Comparison of ENCODE assay signal across 15 cellular contexts in genomic region chr18:32086866-32087265, GRCh38. TPM values are rescaled to one million over a fixed set of nuclear protein-coding genes. Genes with fewer than 3 reads are reported as not detected.
DNase-seq lines count a peak whose midpoint lies in the region; ATAC-seq and TF ChIP-seq lines count a peak whose summit lies in the region.
"Had no signal": no experiment of that assay in that cellular context is flagged by ENCODE, and none has a peak within 500 bp of the region (broad histone marks: within the 10 kb centered on the region; RNA-seq: fewer than 3 reads in every experiment).

No MANE protein-coding gene starts in this region.

- H3K27me3 Mint-ChIP-seq in activated CD4-positive, alpha-beta memory T cell treated with anti-CD3 and anti-CD28 coated beads, Interleukin-2, amount 10 ng/mL, durations not matched to agents 7 days and 5 days = peaks cover 2% of the 10 kb centered on the region
- H3K27me3 Mint-ChIP-seq in activated CD4-positive, alpha-beta memory T cell treated with anti-CD3 and anti-CD28 coated beads for 36 hours = no peaks in the 10 kb centered on the region
- H3K27me3 Mint-ChIP-seq in dendritic cell treated with granulocyte-macrophage colony-stimulating factor and Interleukin-4, amounts not matched to agents 40 ng/mL and 50 ng/mL, for 4 days = no peaks in the 10 kb centered on the region

- H3K27ac ChIP-seq in upper lobe of left lung = peak overlapping the region in 3 of 4 donors; percentile 86 to 88 (median 86)
- H3K27ac ChIP-seq: coronary artery had no signal

- peaks cover 13 to 30% (median 17%) of the 10 kb centered on the region in 4 donors for H3K4me1 ChIP-seq in upper lobe of left lung

- DNase-seq in activated CD4-positive, alpha-beta memory T cell treated with anti-CD3 and anti-CD28 coated beads, Interleukin-2, amount 10 ng/mL, durations not matched to agents 7 days and 5 days = no peak
- DNase-seq in activated CD4-positive, alpha-beta memory T cell treated with anti-CD3 and anti-CD28 coated beads for 36 hours = no peak
- DNase-seq in NCI-H226 (peak; percentile 30), upper lobe of left lung (no peak), DMS 273 (lab: John Stamatoyannopoulos, UW; ENCODE audit: unreplicated experiment) (no peak), ureter (ENCODE audit: low spot score) (no peak), NCI-H1048 (lab: John Stamatoyannopoulos, UW) (no peak)
- DNase-seq: activated T-cell treated with anti-CD3 and anti-CD28 coated beads, Interleukin-2, amount 50 U/mL, for 1 hour; adrenal gland; DMS 273 treated with DMSO at 0.1 percent for 48 hours; NCI-H1092; NCI-H2171 treated with DMSO at 0.1 percent for 48 hours; occipital lobe had no signal

- ATAC-seq in upper lobe of left lung (ENCODE audit: low FRiP score in 2 of 2) = no peak

- no peak overlapping the region for H3K4me3 ChIP-seq in upper lobe of left lung
- H3K4me3 ChIP-seq: adrenal gland, coronary artery had no signal

- H3K9me3 Mint-ChIP-seq in activated CD4-positive, alpha-beta memory T cell treated with anti-CD3 and anti-CD28 coated beads, Interleukin-2, amount 10 ng/mL, durations not matched to agents 7 days and 5 days = no peaks in the 10 kb centered on the region
- H3K9me3 Mint-ChIP-seq in activated CD4-positive, alpha-beta memory T cell treated with anti-CD3 and anti-CD28 coated beads for 36 hours = no peaks in the 10 kb centered on the region
- H3K9me3 Mint-ChIP-seq in dendritic cell treated with granulocyte-macrophage colony-stimulating factor and Interleukin-4, amounts not matched to agents 40 ng/mL and 50 ng/mL, for 4 days = no peaks in the 10 kb centered on the region

- CTCF ChIA-PET in activated CD4-positive, alpha-beta memory T cell treated with anti-CD3 and anti-CD28 coated beads, Interleukin-2, amount 10 ng/mL, durations not matched to agents 7 days and 5 days (lab: Charles Lee) = interaction anchor here (0.7 to 5.3 kb wide), 3 partner anchors 15 to 920 kb away, joined by 3 to 36 read pairs (median 30); partner anchors contain the start of gene RNF125
- CTCF ChIA-PET in activated CD4-positive, alpha-beta memory T cell treated with anti-CD3 and anti-CD28 coated beads for 36 hours (lab: Charles Lee) = interaction anchor here (1.2 kb wide), 1 partner anchor 9 kb away, joined by 5 read pairs; no protein-coding TSS in a partner anchor

- H3K27ac Mint-ChIP-seq in activated CD4-positive, alpha-beta memory T cell treated with anti-CD3 and anti-CD28 coated beads, Interleukin-2, amount 10 ng/mL, durations not matched to agents 7 days and 5 days = peak overlapping the region; percentile 5
- no peak overlapping the region for H3K27ac Mint-ChIP-seq in activated CD4-positive, alpha-beta memory T cell treated with anti-CD3 and anti-CD28 coated beads for 36 hours
- peak overlapping the region; percentile 93 for H3K27ac Mint-ChIP-seq in dendritic cell treated with granulocyte-macrophage colony-stimulating factor and Interleukin-4, amounts not matched to agents 40 ng/mL and 50 ng/mL, for 4 days

- POLR2A ChIA-PET in activated CD4-positive, alpha-beta memory T cell treated with anti-CD3 and anti-CD28 coated beads, Interleukin-2, amount 10 ng/mL, durations not matched to agents 7 days and 5 days (lab: Charles Lee) = interaction anchor here (3.3 to 4.7 kb wide), 3 partner anchors 38 to 144 kb away, joined by 28 to 104 read pairs (median 29); partner anchors contain the start of genes RNF125 and TRAPPC8
- POLR2A ChIA-PET in activated CD4-positive, alpha-beta memory T cell treated with anti-CD3 and anti-CD28 coated beads for 36 hours (lab: Charles Lee) = no interaction called here

- H3K27me3 ChIP-seq in upper lobe of left lung = no peaks in the 10 kb centered on the region
- H3K27me3 ChIP-seq: adrenal gland had no signal

- peaks cover 43% of the 10 kb centered on the region for H3K4me1 Mint-ChIP-seq in activated CD4-positive, alpha-beta memory T cell treated with anti-CD3 and anti-CD28 coated beads, Interleukin-2, amount 10 ng/mL, durations not matched to agents 7 days and 5 days
- H3K4me1 Mint-ChIP-seq in activated CD4-positive, alpha-beta memory T cell treated with anti-CD3 and anti-CD28 coated beads for 36 hours (ENCODE audit: low read depth) = peaks cover 35% of the 10 kb centered on the region
- H3K4me1 Mint-ChIP-seq in dendritic cell treated with granulocyte-macrophage colony-stimulating factor and Interleukin-4, amounts not matched to agents 40 ng/mL and 50 ng/mL, for 4 days (ENCODE audit: low read depth) = peaks cover 47% of the 10 kb centered on the region

- TF ChIP-seq EP300 in upper lobe of left lung (IDR thresholded peaks at IDR 0.05) = no peak

- peaks cover 17% of the 10 kb centered on the region for H3K36me3 Mint-ChIP-seq in activated CD4-positive, alpha-beta memory T cell treated with anti-CD3 and anti-CD28 coated beads, Interleukin-2, amount 10 ng/mL, durations not matched to agents 7 days and 5 days (ENCODE audit: low read depth)
- H3K36me3 Mint-ChIP-seq in activated CD4-positive, alpha-beta memory T cell treated with anti-CD3 and anti-CD28 coated beads for 36 hours = peaks cover 2% of the 10 kb centered on the region
- no peaks in the 10 kb centered on the region for H3K36me3 Mint-ChIP-seq in dendritic cell treated with granulocyte-macrophage colony-stimulating factor and Interleukin-4, amounts not matched to agents 40 ng/mL and 50 ng/mL, for 4 days (ENCODE audit: low read depth)

- H3K4me3 Mint-ChIP-seq in activated CD4-positive, alpha-beta memory T cell treated with anti-CD3 and anti-CD28 coated beads, Interleukin-2, amount 10 ng/mL, durations not matched to agents 7 days and 5 days = no peak overlapping the region
- H3K4me3 Mint-ChIP-seq in activated CD4-positive, alpha-beta memory T cell treated with anti-CD3 and anti-CD28 coated beads for 36 hours = no peak overlapping the region
- no peak overlapping the region for H3K4me3 Mint-ChIP-seq in dendritic cell treated with granulocyte-macrophage colony-stimulating factor and Interleukin-4, amounts not matched to agents 40 ng/mL and 50 ng/mL, for 4 days

- H3K36me3 ChIP-seq in upper lobe of left lung = no peaks in the 10 kb centered on the region
- H3K36me3 ChIP-seq: adrenal gland had no signal

- no peak for TF ChIP-seq CTCF in upper lobe of left lung (IDR thresholded peaks at IDR 0.05)

- WGBS in upper lobe of left lung, 2 donors = 53 to 80% methylated on average over 6 of the region's 6 CpGs

- H3K9me3 ChIP-seq in upper lobe of left lung = no peaks in the 10 kb centered on the region
- H3K9me3 ChIP-seq: adrenal gland had no signal

- intact Hi-C loops in activated CD4-positive, alpha-beta memory T cell treated with anti-CD3 and anti-CD28 coated beads for 36 hours (cut with micrococcal nuclease) = no loop called here
- intact Hi-C loops in dendritic cell treated with granulocyte-macrophage colony-stimulating factor and Interleukin-4, amounts not matched to agents 40 ng/mL and 50 ng/mL, for 4 days (cut with micrococcal nuclease) = no loop called here

- no peak for TF ChIP-seq POLR2A in upper lobe of left lung (IDR thresholded peaks at IDR 0.05)

RNA-seq across cellular contexts. Expression of gene RNF138, which starts 4.8 kb away (rescaled TPM):
- total RNA-seq in activated CD4-positive, alpha-beta memory T cell treated with anti-CD3 and anti-CD28 coated beads, Interleukin-2, amount 10 ng/mL, durations not matched to agents 7 days and 5 days = 10 to 100 TPM; 64.6 to 67.0 TPM
- total RNA-seq in activated CD4-positive, alpha-beta memory T cell treated with anti-CD3 and anti-CD28 coated beads for 36 hours = 10 to 100 TPM; 83.7 to 88.3 TPM
- 10 to 100 TPM; 17.8 to 34.5 (median 25.5) TPM for total RNA-seq in upper lobe of left lung
- total RNA-seq in ureter = 19.3 TPM
